In the genomic region with DNA sequence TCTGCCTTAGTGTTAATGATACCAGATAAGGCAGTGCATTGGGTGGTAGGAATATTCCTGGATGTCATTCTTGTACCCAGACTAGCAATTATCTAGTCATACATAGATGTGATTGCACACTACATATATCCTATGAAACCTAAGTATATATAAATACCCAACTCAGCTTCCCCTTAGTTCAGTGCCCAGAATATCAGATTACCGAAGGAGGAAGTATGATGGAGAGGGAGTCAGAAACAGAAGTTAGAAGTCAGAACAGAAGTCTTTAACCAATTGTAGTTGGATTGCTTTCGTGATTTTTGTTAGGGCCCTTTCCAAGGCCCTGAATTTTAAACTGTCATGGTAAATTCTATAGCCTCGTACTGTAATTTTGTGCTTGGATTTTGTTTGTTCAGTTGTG, we compare ENCODE assay signal across 13 cellular contexts. TPM values are rescaled to one million over a fixed set of nuclear protein-coding genes. Genes with fewer than 3 reads are reported as not detected.
DNase-seq lines count a peak whose midpoint lies in the region; ATAC-seq and TF ChIP-seq lines count a peak whose summit lies in the region.
"Had no signal": no experiment of that assay in that cellular context is flagged by ENCODE, and none has a peak within 500 bp of the region (broad histone marks: within the 10 kb centered on the region; RNA-seq: fewer than 3 reads in every experiment).

No MANE protein-coding gene starts in this region.

- no peak overlapping the region for H4K91ac ChIP-seq in mesenchymal stem cell (ENCODE audit: low read length)
- no peak overlapping the region for H4K91ac ChIP-seq in neuronal stem cell (ENCODE audit: low read depth, low read length, poor library complexity)

- no peaks in the 10 kb centered on the region for H3K27me3 ChIP-seq in PC-3 (ENCODE audit: low read length)
- no peaks in the 10 kb centered on the region for H3K27me3 ChIP-seq in mesenchymal stem cell (ENCODE audit: control insufficient read depth in 1 of 2, insufficient read depth in 1 of 2, low read length in 2 of 2)
- no peaks in the 10 kb centered on the region for H3K27me3 ChIP-seq in testis
- no peaks in the 10 kb centered on the region for H3K27me3 ChIP-seq in neuronal stem cell (ENCODE audit: control insufficient read depth in 3 of 3, insufficient read depth in 3 of 3, low read depth in 1 of 3, low read length in 3 of 3)

- no peak overlapping the region for H2BK5ac ChIP-seq in mesenchymal stem cell (ENCODE audit: low read depth, low read length, poor library complexity, severe bottlenecking)
- no peak overlapping the region for H2BK5ac ChIP-seq in neuronal stem cell (ENCODE audit: low read length)

- POLR2A ChIA-PET in PC-3 (lab: Charles Lee; ENCODE audit: unreplicated experiment): no interaction called here

- H3K36me3 Mint-ChIP-seq in activated naive CD4-positive, alpha-beta T cell treated with anti-CD3 and anti-CD28 coated beads, Interleukin-2, amount 10 ng/mL, durations not matched to agents 7 days and 5 days: peaks cover 4% of the 10 kb centered on the region

- peaks cover 20% of the 10 kb centered on the region; the same call in 1 of the 2 replicates for H3K79me2 ChIP-seq in PC-3 (ENCODE audit: low read length)

- no peaks in the 10 kb centered on the region for H3K9me3 Mint-ChIP-seq in activated naive CD4-positive, alpha-beta T cell treated with anti-CD3 and anti-CD28 coated beads, Interleukin-2, amount 10 ng/mL, durations not matched to agents 7 days and 5 days
- H3K9me3 Mint-ChIP-seq: activated naive CD4-positive, alpha-beta T cell treated with anti-CD3 and anti-CD28 coated beads, Interleukin-2, amount 50 U/mL, for 24 hours had no signal

- intact Hi-C loops in PC-3 (cut with micrococcal nuclease): no loop called here
- intact Hi-C loops in testis (cut with DNase I; ENCODE audit: low total_unique reads): no loop called here

- no TSS peak for BruUV-seq in PC-3 (replicated peaks; lab: Mats Ljungman, UMichigan)

- H3K4ac ChIP-seq in mesenchymal stem cell (ENCODE audit: low read depth in 1 of 2, low read length in 2 of 2) (no peak overlapping the region), neuronal stem cell (ENCODE audit: low read length) (no peak overlapping the region)

- H3K79me1 ChIP-seq in mesenchymal stem cell (replicated peaks; ENCODE audit: low read length, poor library complexity, severe bottlenecking): peaks cover 23% of the 10 kb centered on the region
- peaks cover 1% of the 10 kb centered on the region for H3K79me1 ChIP-seq in neuronal stem cell (ENCODE audit: low read depth, low read length)

- WGBS in mesenchymal stem cell: 50% methylated on average over 2 of the region's 3 CpGs
- WGBS in testis, 2 donors: 52 to 54% methylated on average over 3 of the region's 3 CpGs
- no CpG with 5 or more reads among the region's 3 CpGs for WGBS in neuronal stem cell (ENCODE audit: extremely low coverage in 2 of 2, insufficient read length in 2 of 2, insufficient replicate concordance in 1 of 2), 2 donors

- H2AK5ac ChIP-seq in mesenchymal stem cell (ENCODE audit: low read length, severe bottlenecking): no peak overlapping the region
- H2AK5ac ChIP-seq in neuronal stem cell (ENCODE audit: low read depth, low read length): no peak overlapping the region

- H2AFZ ChIP-seq in PC-3 (ENCODE audit: low read length) (no peak overlapping the region), mesenchymal stem cell (ENCODE audit: low read depth, low read length) (no peak overlapping the region), neuronal stem cell (ENCODE audit: low read length) (no peak overlapping the region)

- H2BK120ac ChIP-seq in mesenchymal stem cell (ENCODE audit: low read depth, low read length) (no peak overlapping the region), neuronal stem cell (ENCODE audit: low read depth, low read length) (no peak overlapping the region)

- H3K4me1 ChIP-seq in PC-3 (ENCODE audit: insufficient read depth, low read length) (no peaks in the 10 kb centered on the region; the same call in 1 of the 2 replicates), mesenchymal stem cell (ENCODE audit: control insufficient read depth, insufficient read depth, low read depth, low read length) (no peaks in the 10 kb centered on the region), testis (no peaks in the 10 kb centered on the region), neuronal stem cell (ENCODE audit: control insufficient read depth in 2 of 2, insufficient read depth in 1 of 2, low read depth in 1 of 2, low read length in 2 of 2) (no peaks in the 10 kb centered on the region)

- no peak overlapping the region for H3K4me3 Mint-ChIP-seq in activated naive CD4-positive, alpha-beta T cell treated with anti-CD3 and anti-CD28 coated beads, Interleukin-2, amount 10 ng/mL, durations not matched to agents 7 days and 5 days
- H3K4me3 Mint-ChIP-seq: activated naive CD4-positive, alpha-beta T cell treated with anti-CD3 and anti-CD28 coated beads, Interleukin-2, amount 50 U/mL, for 24 hours; nephron had no signal

- H3K9me3 ChIP-seq in PC-3 (ENCODE audit: low read length): no peaks in the 10 kb centered on the region
- H3K9me3 ChIP-seq in mesenchymal stem cell (ENCODE audit: control insufficient read depth, low read length): no peaks in the 10 kb centered on the region
- no peaks in the 10 kb centered on the region for H3K9me3 ChIP-seq in testis
- H3K9me3 ChIP-seq in neuronal stem cell (replicated peaks in 1 of 2; ENCODE audit: control insufficient read depth in 2 of 2, insufficient read depth in 1 of 2, low read depth in 1 of 2, low read length in 2 of 2): peaks cover 0 to 19% of the 10 kb centered on the region in 2 donors

- no peaks in the 10 kb centered on the region for H3K4me1 Mint-ChIP-seq in activated naive CD4-positive, alpha-beta T cell treated with anti-CD3 and anti-CD28 coated beads, Interleukin-2, amount 10 ng/mL, durations not matched to agents 7 days and 5 days

- no peak overlapping the region for H4K8ac ChIP-seq in mesenchymal stem cell (ENCODE audit: low read length)
- H4K8ac ChIP-seq in neuronal stem cell (ENCODE audit: low read depth, low read length): no peak overlapping the region

- H3K27ac Mint-ChIP-seq in activated naive CD4-positive, alpha-beta T cell treated with anti-CD3 and anti-CD28 coated beads, Interleukin-2, amount 10 ng/mL, durations not matched to agents 7 days and 5 days: no peak overlapping the region
- H3K27ac Mint-ChIP-seq: activated naive CD4-positive, alpha-beta T cell treated with anti-CD3 and anti-CD28 coated beads, Interleukin-2, amount 50 U/mL, for 24 hours; nephron had no signal

- no peaks in the 10 kb centered on the region; the same call in 1 of the 2 replicates for H4K20me1 ChIP-seq in PC-3 (ENCODE audit: low read length)

- H3K4me2 ChIP-seq in PC-3 (ENCODE audit: low read length) (no peak overlapping the region), mesenchymal stem cell (ENCODE audit: low read length, poor library complexity, severe bottlenecking) (no peak overlapping the region), neuronal stem cell (ENCODE audit: insufficient read depth, low read length, poor library complexity, severe bottlenecking) (no peak overlapping the region)

- no peaks in the 10 kb centered on the region for H3K9me2 ChIP-seq in PC-3 (replicated peaks; ENCODE audit: low read length)

- H3F3A ChIP-seq in PC-3 (ENCODE audit: low read length, unreplicated experiment): no peaks in the 10 kb centered on the region

- H3K27me3 Mint-ChIP-seq in activated naive CD4-positive, alpha-beta T cell treated with anti-CD3 and anti-CD28 coated beads, Interleukin-2, amount 10 ng/mL, durations not matched to agents 7 days and 5 days: no peaks in the 10 kb centered on the region
- H3K27me3 Mint-ChIP-seq: activated naive CD4-positive, alpha-beta T cell treated with anti-CD3 and anti-CD28 coated beads, Interleukin-2, amount 50 U/mL, for 24 hours had no signal

- ATAC-seq in GM18519 (IDR thresholded peaks at IDR 0.05; ENCODE audit: low FRiP score, unreplicated experiment) (peak; percentile 48), HG02852 (IDR thresholded peaks at IDR 0.05; ENCODE audit: unreplicated experiment) (peak; percentile 49), PC-3 (peak; percentile 66), esophagus mucosa (no peak)

- peak; percentile 34 for DNase-seq in PC-3
- DNase-seq in mesenchymal stem cell: peak; percentile 3
- DNase-seq in testis: no peak
- DNase-seq in neuronal stem cell (ENCODE audit: low spot score): no peak
- no peak for DNase-seq in activated naive CD4-positive, alpha-beta T cell treated with anti-CD3 and anti-CD28 coated beads, Interleukin-2, amount 10 ng/mL, durations not matched to agents 7 days and 5 days
- DNase-seq: activated CD4-positive, alpha-beta T cell treated with anti-CD3 and anti-CD28 coated beads, Interleukin-2, amount 50 U/mL, for 1 hour; NCI-H2081; stimulated activated CD4-positive, alpha-beta T cell treated with anti-CD3 and anti-CD28 coated beads, Interleukin-15, amount 100 ng/mL, for 24 hours had no signal

- H3K14ac ChIP-seq in mesenchymal stem cell (ENCODE audit: low read length in 2 of 2) (no peak overlapping the region), neuronal stem cell (ENCODE audit: low read length) (no peak overlapping the region)

- H3K9ac ChIP-seq in PC-3 (ENCODE audit: low read length) (no peak overlapping the region), mesenchymal stem cell (ENCODE audit: low read length) (no peak overlapping the region), neuronal stem cell (ENCODE audit: low read depth, low read length, poor library complexity) (no peak overlapping the region)

- H3K18ac ChIP-seq in mesenchymal stem cell (ENCODE audit: low read depth in 1 of 2, low read length in 2 of 2) (no peak overlapping the region), neuronal stem cell (ENCODE audit: low read length) (no peak overlapping the region)

- H3K36me3 ChIP-seq in PC-3 (ENCODE audit: low read depth, low read length) (no peaks in the 10 kb centered on the region), mesenchymal stem cell (ENCODE audit: control insufficient read depth in 1 of 2, insufficient read depth in 2 of 2, low read depth in 1 of 2, low read length in 2 of 2) (peaks cover 1 to 4% of the 10 kb centered on the region in 2 experiments), testis (ENCODE audit: low read depth, missing control alignments) (no peaks in the 10 kb centered on the region), neuronal stem cell (replicated peaks in 1 of 2; ENCODE audit: control insufficient read depth in 2 of 2, insufficient read depth in 2 of 2, low read length in 2 of 2) (peaks cover 0 to 23% of the 10 kb centered on the region in 2 donors)

- no peak overlapping the region for H3K27ac ChIP-seq in PC-3 (ENCODE audit: low read length)
- no peak overlapping the region for H3K27ac ChIP-seq in mesenchymal stem cell (ENCODE audit: low read length, poor library complexity, severe bottlenecking)
- H3K27ac ChIP-seq in testis: no peak overlapping the region
- H3K27ac ChIP-seq in neuronal stem cell (replicated peaks; ENCODE audit: low read length): no peak overlapping the region

- no peak overlapping the region for H2BK15ac ChIP-seq in mesenchymal stem cell (ENCODE audit: low read depth, poor library complexity, severe bottlenecking)
- no peak overlapping the region for H2BK15ac ChIP-seq in neuronal stem cell (ENCODE audit: low read length)

- CTCF ChIA-PET in PC-3 (lab: Charles Lee): no interaction called here
- CTCF ChIA-PET in activated naive CD4-positive, alpha-beta T cell treated with anti-CD3 and anti-CD28 coated beads, Interleukin-2, amount 10 ng/mL, durations not matched to agents 7 days and 5 days (lab: Charles Lee): no interaction called here

- H2BK12ac ChIP-seq in mesenchymal stem cell (ENCODE audit: low read length in 2 of 2) (no peak overlapping the region), neuronal stem cell (ENCODE audit: low read length) (no peak overlapping the region)

- H3K23ac ChIP-seq in mesenchymal stem cell (ENCODE audit: low read length in 2 of 2): no peak overlapping the region
- H3K23ac ChIP-seq in neuronal stem cell (ENCODE audit: low read depth, low read length, poor library complexity): no peak overlapping the region

- H3K4me3 ChIP-seq in PC-3 (ENCODE audit: low read length) (no peak overlapping the region), mesenchymal stem cell (ENCODE audit: insufficient read depth in 1 of 2, low read depth in 1 of 2, low read length in 2 of 2) (no peak overlapping the region), testis (no peak overlapping the region), neuronal stem cell (ENCODE audit: low read length in 2 of 2) (no peak overlapping the region)

- TF ChIP-seq CTCF in PC-3 (conservative IDR thresholded peaks at IDR 0.05; ENCODE audit: low read depth, low read length) (no peak), testis (IDR thresholded peaks at IDR 0.05) (no peak)

- TF ChIP-seq POLR2A in testis (IDR thresholded peaks at IDR 0.05): no peak

RNA-seq across cellular contexts. Expression of a gene that starts 42.9 kb away (rescaled TPM):
- total RNA-seq in PC-3 (2014; rRNA removed) (11.4 and 12.6 TPM in 2 replicates), esophagus mucosa (12.9 TPM), testis (10 to 100 TPM; 15.0 to 16.4 TPM)
- polyA plus RNA-seq in mesenchymal stem cell (2013, experiment 1 of 2): 11.2 TPM
- polyA plus RNA-seq in mesenchymal stem cell (2013, experiment 2 of 2): 11.7 TPM
- polyA plus RNA-seq in testis (ENCODE audit: insufficient read depth, low read depth, low replicate concordance): 8.9 TPM
- polyA plus RNA-seq in neuronal stem cell (2013, experiment 1 of 2): 15.8 TPM
- polyA plus RNA-seq in neuronal stem cell (2013, experiment 2 of 2): 17.0 TPM

RNA-seq across cellular contexts. Expression of a gene that starts 48.4 kb away (rescaled TPM):
- total RNA-seq in PC-3 (2014; rRNA removed) (19.5 and 21.0 TPM in 2 replicates), esophagus mucosa (9.5 TPM), testis (10 to 100 TPM; 12.8 to 14.6 TPM)
- 8.9 TPM for polyA plus RNA-seq in mesenchymal stem cell (2013, experiment 1 of 2)
- 10.1 TPM for polyA plus RNA-seq in mesenchymal stem cell (2013, experiment 2 of 2)
- polyA plus RNA-seq in testis (ENCODE audit: insufficient read depth, low read depth, low replicate concordance): 13.0 TPM
- polyA plus RNA-seq in neuronal stem cell (2013, experiment 1 of 2): 18.1 TPM
- polyA plus RNA-seq in neuronal stem cell (2013, experiment 2 of 2): 18.0 TPM

Comparison
In these comparisons a context has a peak if more than half of its experiments do, and no peak if none do; other contexts are left out.
1. DNase-seq: peak in PC-3 (single experiment) and mesenchymal stem cell (single experiment); none in testis (single experiment), neuronal stem cell (single experiment) and activated naive CD4-positive, alpha-beta T cell treated with anti-CD3 and anti-CD28 coated beads, Interleukin-2, amount 10 ng/mL, durations not matched to agents 7 days and 5 days (single experiment).